ENCODE assay signal across 1 cellular context in the genomic region with DNA sequence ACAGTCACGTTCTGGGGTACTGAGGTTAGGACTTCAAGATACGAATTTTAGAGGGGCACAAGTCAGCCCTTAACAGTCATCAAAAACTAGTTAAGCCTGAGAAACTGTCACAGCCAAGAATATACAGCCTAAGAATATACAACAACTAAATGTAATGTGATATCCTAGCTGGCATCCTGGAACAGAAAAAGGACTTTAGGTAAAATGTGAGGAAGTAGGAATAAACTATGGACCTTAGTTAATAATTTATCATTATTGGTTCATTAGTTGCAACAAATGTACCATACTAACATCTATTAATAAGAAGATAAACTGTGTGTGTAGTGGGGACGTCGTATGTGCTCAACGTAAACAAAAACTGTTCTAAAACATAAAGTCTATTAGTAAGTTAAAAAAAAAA.
TF ChIP-seq lines count a peak whose summit lies in the region.

No MANE protein-coding gene starts in this region.

TF ChIP-seq in GM23338, 12 proteins besides CTCF, POLR2A, EP300 and RAD21 (continued from another document):
- TF ChIP-seq, protein P1, sequence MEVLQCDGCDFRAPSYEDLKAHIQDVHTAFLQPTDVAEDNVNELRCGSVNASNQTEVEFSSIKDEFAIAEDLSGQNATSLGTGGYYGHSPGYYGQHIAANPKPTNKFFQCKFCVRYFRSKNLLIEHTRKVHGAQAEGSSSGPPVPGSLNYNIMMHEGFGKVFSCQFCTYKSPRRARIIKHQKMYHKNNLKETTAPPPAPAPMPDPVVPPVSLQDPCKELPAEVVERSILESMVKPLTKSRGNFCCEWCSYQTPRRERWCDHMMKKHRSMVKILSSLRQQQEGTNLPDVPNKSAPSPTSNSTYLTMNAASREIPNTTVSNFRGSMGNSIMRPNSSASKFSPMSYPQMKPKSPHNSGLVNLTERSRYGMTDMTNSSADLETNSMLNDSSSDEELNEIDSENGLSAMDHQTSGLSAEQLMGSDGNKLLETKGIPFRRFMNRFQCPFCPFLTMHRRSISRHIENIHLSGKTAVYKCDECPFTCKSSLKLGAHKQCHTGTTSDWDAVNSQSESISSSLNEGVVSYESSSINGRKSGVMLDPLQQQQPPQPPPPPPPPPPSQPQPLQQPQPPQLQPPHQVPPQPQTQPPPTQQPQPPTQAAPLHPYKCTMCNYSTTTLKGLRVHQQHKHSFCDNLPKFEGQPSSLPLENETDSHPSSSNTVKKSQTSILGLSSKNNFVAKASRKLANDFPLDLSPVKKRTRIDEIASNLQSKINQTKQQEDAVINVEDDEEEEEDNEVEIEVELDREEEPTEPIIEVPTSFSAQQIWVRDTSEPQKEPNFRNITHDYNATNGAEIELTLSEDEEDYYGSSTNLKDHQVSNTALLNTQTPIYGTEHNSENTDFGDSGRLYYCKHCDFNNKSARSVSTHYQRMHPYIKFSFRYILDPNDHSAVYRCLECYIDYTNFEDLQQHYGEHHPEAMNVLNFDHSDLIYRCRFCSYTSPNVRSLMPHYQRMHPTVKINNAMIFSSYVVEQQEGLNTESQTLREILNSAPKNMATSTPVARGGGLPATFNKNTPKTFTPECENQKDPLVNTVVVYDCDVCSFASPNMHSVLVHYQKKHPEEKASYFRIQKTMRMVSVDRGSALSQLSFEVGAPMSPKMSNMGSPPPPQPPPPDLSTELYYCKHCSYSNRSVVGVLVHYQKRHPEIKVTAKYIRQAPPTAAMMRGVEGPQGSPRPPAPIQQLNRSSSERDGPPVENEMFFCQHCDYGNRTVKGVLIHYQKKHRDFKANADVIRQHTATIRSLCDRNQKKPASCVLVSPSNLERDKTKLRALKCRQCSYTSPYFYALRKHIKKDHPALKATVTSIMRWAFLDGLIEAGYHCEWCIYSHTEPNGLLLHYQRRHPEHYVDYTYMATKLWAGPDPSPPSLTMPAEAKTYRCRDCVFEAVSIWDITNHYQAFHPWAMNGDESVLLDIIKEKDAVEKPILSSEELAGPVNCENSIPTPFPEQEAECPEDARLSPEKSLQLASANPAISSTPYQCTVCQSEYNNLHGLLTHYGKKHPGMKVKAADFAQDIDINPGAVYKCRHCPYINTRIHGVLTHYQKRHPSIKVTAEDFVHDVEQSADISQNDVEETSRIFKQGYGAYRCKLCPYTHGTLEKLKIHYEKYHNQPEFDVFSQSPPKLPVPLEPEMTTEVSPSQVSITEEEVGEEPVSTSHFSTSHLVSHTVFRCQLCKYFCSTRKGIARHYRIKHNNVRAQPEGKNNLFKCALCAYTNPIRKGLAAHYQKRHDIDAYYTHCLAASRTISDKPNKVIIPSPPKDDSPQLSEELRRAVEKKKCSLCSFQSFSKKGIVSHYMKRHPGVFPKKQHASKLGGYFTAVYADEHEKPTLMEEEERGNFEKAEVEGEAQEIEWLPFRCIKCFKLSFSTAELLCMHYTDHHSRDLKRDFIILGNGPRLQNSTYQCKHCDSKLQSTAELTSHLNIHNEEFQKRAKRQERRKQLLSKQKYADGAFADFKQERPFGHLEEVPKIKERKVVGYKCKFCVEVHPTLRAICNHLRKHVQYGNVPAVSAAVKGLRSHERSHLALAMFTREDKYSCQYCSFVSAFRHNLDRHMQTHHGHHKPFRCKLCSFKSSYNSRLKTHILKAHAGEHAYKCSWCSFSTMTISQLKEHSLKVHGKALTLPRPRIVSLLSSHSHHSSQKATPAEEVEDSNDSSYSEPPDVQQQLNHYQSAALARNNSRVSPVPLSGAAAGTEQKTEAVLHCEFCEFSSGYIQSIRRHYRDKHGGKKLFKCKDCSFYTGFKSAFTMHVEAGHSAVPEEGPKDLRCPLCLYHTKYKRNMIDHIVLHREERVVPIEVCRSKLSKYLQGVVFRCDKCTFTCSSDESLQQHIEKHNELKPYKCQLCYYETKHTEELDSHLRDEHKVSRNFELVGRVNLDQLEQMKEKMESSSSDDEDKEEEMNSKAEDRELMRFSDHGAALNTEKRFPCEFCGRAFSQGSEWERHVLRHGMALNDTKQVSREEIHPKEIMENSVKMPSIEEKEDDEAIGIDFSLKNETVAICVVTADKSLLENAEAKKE (CRISPR knock-in tag; IDR thresholded peaks at IDR 0.05) = no peak
- TF ChIP-seq ZNF331 (CRISPR knock-in tag; IDR thresholded peaks at IDR 0.05; ENCODE audit: low read depth) = no peak
